Comparison of ENCODE assay signal across 10 cellular contexts in the genomic region with DNA sequence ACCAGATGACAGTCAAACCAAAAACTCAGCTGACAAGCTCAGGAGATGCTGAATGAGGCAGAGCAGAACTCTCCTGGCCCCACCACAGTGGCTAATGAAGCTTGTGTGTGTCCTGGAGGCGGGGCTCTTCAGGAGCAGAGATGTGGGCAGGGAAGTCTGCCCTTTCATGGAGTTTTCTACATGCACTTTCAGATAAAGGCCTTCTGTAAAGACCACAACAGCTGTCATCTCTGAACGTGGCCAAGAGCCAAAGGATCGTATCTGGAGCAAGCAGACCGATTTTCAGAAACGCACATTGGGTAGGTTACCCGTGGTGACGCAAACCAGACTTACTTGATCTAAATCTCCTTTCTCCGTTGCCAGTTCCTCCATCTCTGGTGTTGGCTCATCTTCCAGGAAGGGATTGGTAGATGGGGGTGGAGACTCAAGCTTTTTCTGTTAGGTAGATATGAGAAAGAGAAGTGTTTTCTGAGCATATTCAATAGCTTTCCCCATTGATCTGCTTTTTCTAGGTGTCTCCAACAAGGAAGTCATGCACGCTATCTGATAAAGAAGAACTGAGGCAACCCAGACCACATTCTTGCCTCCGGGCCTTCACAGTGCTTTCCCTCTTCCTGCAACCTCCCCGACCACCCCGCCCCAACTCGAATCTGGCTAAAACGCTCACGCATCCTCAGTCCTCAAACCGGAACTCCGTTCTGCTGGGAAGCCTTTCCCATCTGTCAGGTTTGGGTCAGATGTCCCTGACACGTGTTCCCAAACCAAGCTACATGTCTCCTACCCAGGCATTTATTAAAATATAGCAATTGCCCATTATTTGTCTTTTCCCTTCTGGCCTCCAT.
DNase-seq lines count a peak whose midpoint lies in the region; ATAC-seq and TF ChIP-seq lines count a peak whose summit lies in the region.
"Had no signal": no experiment of that assay in that cellular context is flagged by ENCODE, and none has a peak within 500 bp of the region (broad histone marks: within the 10 kb centered on the region; RNA-seq: fewer than 3 reads in every experiment).

No MANE protein-coding gene starts in this region.

- ATAC-seq in left lung (peak; percentile 15), GM21381 (IDR thresholded peaks at IDR 0.05; ENCODE audit: unreplicated experiment) (no peak)
- ATAC-seq: stimulated activated effector memory CD8-positive, alpha-beta T cell treated with anti-CD3 and anti-CD28 coated beads, Interleukin-12 subunit alpha, Interleukin-12 subunit beta, amount 100 ng/mL, for 72 hours had no signal

- H3K27me3 ChIP-seq in adrenal gland (no peaks in the 10 kb centered on the region), left lung (no peaks in the 10 kb centered on the region), thymus (ENCODE audit: control insufficient read depth, insufficient read depth) (no peaks in the 10 kb centered on the region)
- H3K27me3 ChIP-seq: right lobe of liver had no signal

- no peak for TF ChIP-seq POLR2A in adrenal gland (IDR thresholded peaks at IDR 0.05)

- WGBS in adrenal gland, 4 donors, result 75 to 86% (median 79%) methylated on average over 18 of the region's 18 CpGs
- 90% methylated on average over 18 of the region's 18 CpGs for WGBS in thymus

- peak; percentile 22 for DNase-seq in Jurkat, Clone E6-1 (ENCODE audit: low read depth, low spot score)
- DNase-seq in adrenal gland (peak in 3 of 7 donors; percentile 25 to 85 (median 29)), left lung (no peak), middle frontal gyrus (ENCODE audit: extremely low spot score, low spot score) (no peak), NCI-H226 (no peak)
- DNase-seq: NCI-H69 had no signal

- H3K4me3 ChIP-seq in Jurkat, Clone E6-1 (ENCODE audit: low read length), result no peak overlapping the region
- no peak overlapping the region for H3K4me3 ChIP-seq in adrenal gland
- H3K4me3 ChIP-seq in left lung, result no peak overlapping the region
- no peak overlapping the region for H3K4me3 ChIP-seq in thymus (ENCODE audit: low read length)
- H3K4me3 ChIP-seq: right lobe of liver had no signal

- no peaks in the 10 kb centered on the region for H3K9me3 ChIP-seq in adrenal gland (replicated peaks in 1 of 3)
- no peaks in the 10 kb centered on the region for H3K9me3 ChIP-seq in left lung
- no peaks in the 10 kb centered on the region for H3K9me3 ChIP-seq in thymus (ENCODE audit: control insufficient read depth)
- H3K9me3 ChIP-seq: right lobe of liver had no signal

- H3K36me3 ChIP-seq in adrenal gland (replicated peaks in 1 of 2), result no peaks in the 10 kb centered on the region
- H3K36me3 ChIP-seq in left lung, result peaks cover 0 to 34% of the 10 kb centered on the region in 2 donors
- peaks cover 27% of the 10 kb centered on the region for H3K36me3 ChIP-seq in thymus (ENCODE audit: control insufficient read depth, insufficient read depth)

- TF ChIP-seq CTCF in adrenal gland (IDR thresholded peaks at IDR 0.05), result no peak
- no peak for TF ChIP-seq CTCF in left lung (IDR thresholded peaks at IDR 0.05)

- H3K4me1 ChIP-seq in adrenal gland (replicated peaks in 1 of 2) (peaks cover 9 to 15% of the 10 kb centered on the region in 2 donors), left lung (peaks cover 0 to 25% of the 10 kb centered on the region in 2 donors), thymus (ENCODE audit: control insufficient read depth, insufficient read depth, low read length) (no peaks in the 10 kb centered on the region)
- H3K4me1 ChIP-seq: right lobe of liver had no signal

- intact Hi-C loops in adrenal gland (cut with DNase I) (no loop called here), left lung (cut with DNase I) (no loop called here)

- H3K27ac ChIP-seq in adrenal gland, result peak overlapping the region in 3 of 5 donors; percentile 41 to 62 (median 59)
- peak overlapping the region in 1 of 2 donors; percentile 63 for H3K27ac ChIP-seq in left lung
- peak overlapping the region; percentile 8 for H3K27ac ChIP-seq in thymus (ENCODE audit: low read depth)
- H3K27ac ChIP-seq: right lobe of liver had no signal
